19 cellular contexts compared by ENCODE assay signal in the genomic region with DNA sequence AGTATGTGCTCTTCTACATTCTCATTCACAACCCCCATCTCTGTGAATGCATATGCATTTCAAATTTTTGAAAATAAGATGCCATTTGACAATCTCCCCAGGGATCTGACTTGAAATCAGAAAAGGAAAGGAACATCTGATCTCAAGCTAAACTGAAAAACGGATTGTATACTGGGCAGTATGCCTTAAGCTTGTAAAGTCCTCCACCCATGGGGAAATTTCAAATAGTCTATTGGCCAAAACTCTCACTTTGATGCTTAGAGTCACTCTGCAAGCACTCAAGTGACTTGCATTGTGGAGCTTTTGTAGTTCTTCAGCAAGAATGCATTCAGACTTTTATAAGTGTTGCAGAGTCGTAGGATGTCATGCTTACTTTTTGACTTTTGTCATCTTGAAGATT. TPM values are rescaled to one million over a fixed set of nuclear protein-coding genes. Genes with fewer than 3 reads are reported as not detected.
"Had no signal": no experiment of that assay in that cellular context is flagged by ENCODE, and none has a peak within 500 bp of the region (broad histone marks: within the 10 kb centered on the region; RNA-seq: fewer than 3 reads in every experiment).

No MANE protein-coding gene starts in this region.

- H3K9me3 ChIP-seq: ascending aorta had no signal

- FAIRE-seq: RCC 7860 had no signal

- H3K27ac ChIP-seq: ascending aorta, KMS-11 had no signal

- H3K27me3 ChIP-seq: ascending aorta had no signal

- H3K4me3 Mint-ChIP-seq: activated B cell treated with CpG ODN at 0.5 μM for 24 hours; activated CD4-positive, alpha-beta T cell treated with anti-CD3 and anti-CD28 coated beads, Interleukin-2, amount 10 ng/mL, durations not matched to agents 24 days and 14 days; activated CD8-positive, alpha-beta memory T cell treated with anti-CD3 and anti-CD28 coated beads, Interleukin-2, amount 10 ng/mL, durations not matched to agents 7 days and 5 days; activated naive CD4-positive, alpha-beta T cell treated with anti-CD3 and anti-CD28 coated beads, Interleukin-2, amount 50 U/mL, for 24 hours; activated T-cell treated with anti-CD3 and anti-CD28 coated beads, Interleukin-2, amount 50 U/mL, for 24 hours; activated T-helper 1 cell treated with anti-CD3 and anti-CD28 coated beads, Interleukin-12 subunit alpha, Interleukin-12 subunit beta, Interleukin-2, Interleukin-4 antibody, amounts not matched to agents 30 ng/mL and 10 ng/mL and 1 ng/mL, durations not matched to agents 14 hours and 24 hours and 36 hours; central memory CD8-positive, alpha-beta T cell; T-helper 17 cell had no signal

- H3K9me3 Mint-ChIP-seq: activated B cell treated with CpG ODN at 0.5 μM for 24 hours; activated CD4-positive, alpha-beta T cell treated with anti-CD3 and anti-CD28 coated beads, Interleukin-2, amount 10 ng/mL, durations not matched to agents 24 days and 14 days; activated naive CD4-positive, alpha-beta T cell treated with anti-CD3 and anti-CD28 coated beads, Interleukin-2, amount 50 U/mL, for 24 hours; activated T-cell treated with anti-CD3 and anti-CD28 coated beads, Interleukin-2, amount 50 U/mL, for 24 hours; activated T-helper 1 cell treated with anti-CD3 and anti-CD28 coated beads, Interleukin-12 subunit alpha, Interleukin-12 subunit beta, Interleukin-2, Interleukin-4 antibody, amounts not matched to agents 30 ng/mL and 10 ng/mL and 1 ng/mL, durations not matched to agents 14 hours and 24 hours and 36 hours; brain; central memory CD8-positive, alpha-beta T cell had no signal

- H3K4me1 ChIP-seq: ascending aorta had no signal

- H3K36me3 ChIP-seq: ascending aorta had no signal

- H3K4me1 Mint-ChIP-seq: activated B cell treated with CpG ODN at 0.5 μM for 24 hours; activated CD4-positive, alpha-beta T cell treated with anti-CD3 and anti-CD28 coated beads, Interleukin-2, amount 10 ng/mL, durations not matched to agents 24 days and 14 days; activated CD8-positive, alpha-beta memory T cell treated with anti-CD3 and anti-CD28 coated beads, Interleukin-2, amount 10 ng/mL, durations not matched to agents 7 days and 5 days; activated naive CD4-positive, alpha-beta T cell treated with anti-CD3 and anti-CD28 coated beads, Interleukin-2, amount 50 U/mL, for 24 hours; central memory CD8-positive, alpha-beta T cell had no signal

- H3K4me2 ChIP-seq: KMS-11 had no signal

- H3K36me3 Mint-ChIP-seq: activated CD8-positive, alpha-beta memory T cell treated with anti-CD3 and anti-CD28 coated beads, Interleukin-2, amount 10 ng/mL, durations not matched to agents 7 days and 5 days; activated naive CD4-positive, alpha-beta T cell treated with anti-CD3 and anti-CD28 coated beads, Interleukin-2, amount 50 U/mL, for 24 hours; brain had no signal

- H3K4me3 ChIP-seq: ascending aorta had no signal

- H3K9ac ChIP-seq: KMS-11 had no signal

- DNase-seq: amniotic stem cell, NCI-H1092, NCI-H1930, NCI-H2107, SIG-M5 had no signal

- H3K27ac Mint-ChIP-seq: activated B cell treated with CpG ODN at 0.5 μM for 24 hours; activated CD4-positive, alpha-beta T cell treated with anti-CD3 and anti-CD28 coated beads, Interleukin-2, amount 10 ng/mL, durations not matched to agents 24 days and 14 days; activated CD8-positive, alpha-beta memory T cell treated with anti-CD3 and anti-CD28 coated beads, Interleukin-2, amount 10 ng/mL, durations not matched to agents 7 days and 5 days; activated naive CD4-positive, alpha-beta T cell treated with anti-CD3 and anti-CD28 coated beads, Interleukin-2, amount 50 U/mL, for 24 hours; activated T-cell treated with anti-CD3 and anti-CD28 coated beads, Interleukin-2, amount 50 U/mL, for 24 hours; activated T-helper 1 cell treated with anti-CD3 and anti-CD28 coated beads, Interleukin-12 subunit alpha, Interleukin-12 subunit beta, Interleukin-2, Interleukin-4 antibody, amounts not matched to agents 30 ng/mL and 10 ng/mL and 1 ng/mL, durations not matched to agents 14 hours and 24 hours and 36 hours; T-helper 17 cell had no signal

RNA-seq across cellular contexts. Expression of gene FAP, which starts 22.8 kb away (rescaled TPM):
- total RNA-seq: activated B cell treated with CpG ODN at 0.5 μM for 24 hours; activated CD4-positive, alpha-beta T cell treated with anti-CD3 and anti-CD28 coated beads, Interleukin-2, amount 10 ng/mL, durations not matched to agents 24 days and 14 days; activated T-helper 1 cell treated with anti-CD3 and anti-CD28 coated beads, Interleukin-12 subunit alpha, Interleukin-12 subunit beta, Interleukin-2, Interleukin-4 antibody, amounts not matched to agents 30 ng/mL and 10 ng/mL and 1 ng/mL, durations not matched to agents 14 hours and 24 hours and 36 hours; NCI-H460; PC-3; T-helper 17 cell had no signal
